Comparison of ENCODE assay signal across 30 cellular contexts in genomic region chr2:4354164-4354563, GRCh38.
"Had no signal": no experiment of that assay in that cellular context is flagged by ENCODE, and none has a peak within 500 bp of the region (broad histone marks: within the 10 kb centered on the region; RNA-seq: fewer than 3 reads in every experiment).

No MANE protein-coding gene starts in this region.

- H3K27me3 Mint-ChIP-seq: activated B cell treated with CpG ODN at 0.5 μM for 24 hours; activated CD8-positive, alpha-beta memory T cell treated with anti-CD3 and anti-CD28 coated beads, Interleukin-2, amount 10 ng/mL, durations not matched to agents 7 days and 5 days; activated naive CD4-positive, alpha-beta T cell treated with anti-CD3 and anti-CD28 coated beads, Interleukin-2, amount 50 U/mL, for 24 hours; activated naive CD8-positive, alpha-beta T cell treated with anti-CD3 and anti-CD28 coated beads for 36 hours; activated naive CD8-positive, alpha-beta T cell treated with anti-CD3 and anti-CD28 coated beads, Interleukin-2, amount 50 U/mL, for 24 hours; T-helper 17 cell had no signal

- ATAC-seq: activated CD4-positive, CD25-positive, alpha-beta regulatory T cell treated with anti-CD3 and anti-CD28 coated beads, Interleukin-2, amount 50 U/mL, for 24 hours; activated CD8-positive, alpha-beta memory T cell treated with anti-CD3 and anti-CD28 coated beads, Interleukin-2, amount 10 ng/mL, durations not matched to agents 7 days and 5 days; activated CD8-positive, alpha-beta T cell treated with anti-CD3 and anti-CD28 coated beads, Interleukin-2, amount 10 ng/mL, durations not matched to agents 7 days and 5 days; activated naive CD8-positive, alpha-beta T cell treated with anti-CD3 and anti-CD28 coated beads, Interleukin-2, amount 50 U/mL, for 24 hours; esophagus mucosa; foreskin keratinocyte; gastrocnemius medialis; T-helper 17 cell had no signal

- DNase-seq: activated B cell treated with CpG ODN at 0.5 μM for 24 hours; activated CD4-positive, alpha-beta T cell treated with anti-CD3 and anti-CD28 coated beads, Interleukin-2, amount 50 U/mL, for 1 hour; activated CD8-positive, alpha-beta memory T cell treated with anti-CD3 and anti-CD28 coated beads, Interleukin-2, amount 10 ng/mL, durations not matched to agents 7 days and 5 days; activated CD8-positive, alpha-beta memory T cell treated with anti-CD3 and anti-CD28 coated beads, Interleukin-2, amount 50 U/mL, for 4 hours; activated CD8-positive, alpha-beta T cell treated with anti-CD3 and anti-CD28 coated beads, Interleukin-2, amount 10 ng/mL, durations not matched to agents 7 days and 5 days; activated effector memory CD4-positive, alpha-beta T cell treated with anti-CD3 and anti-CD28 coated beads, Interleukin-2, amount 50 U/mL, for 16 hours; activated naive CD8-positive, alpha-beta T cell treated with anti-CD3 and anti-CD28 coated beads for 36 hours; activated naive CD8-positive, alpha-beta T cell treated with anti-CD3 and anti-CD28 coated beads, Interleukin-2, amount 50 U/mL, for 24 hours; activated T-cell treated with anti-CD3 and anti-CD28 coated beads, Interleukin-2, amount 50 U/mL, for 1 hour; activated T-cell treated with anti-CD3 and anti-CD28 coated beads, Interleukin-2, amount 50 U/mL, for 48 hours; aorta; cortex of kidney; effector CD8-positive, alpha-beta T cell; foreskin keratinocyte; gastrocnemius medialis; hippocampal formation; T-helper 17 cell; T1000 had no signal

- H3K4me1 Mint-ChIP-seq: activated B cell treated with CpG ODN at 0.5 μM for 24 hours; activated CD8-positive, alpha-beta memory T cell treated with anti-CD3 and anti-CD28 coated beads, Interleukin-2, amount 10 ng/mL, durations not matched to agents 7 days and 5 days; activated naive CD4-positive, alpha-beta T cell treated with anti-CD3 and anti-CD28 coated beads, Interleukin-2, amount 50 U/mL, for 24 hours; activated naive CD8-positive, alpha-beta T cell treated with anti-CD3 and anti-CD28 coated beads for 36 hours; activated naive CD8-positive, alpha-beta T cell treated with anti-CD3 and anti-CD28 coated beads, Interleukin-2, amount 50 U/mL, for 24 hours; T-helper 17 cell had no signal

- H3K36me3 Mint-ChIP-seq: activated CD8-positive, alpha-beta memory T cell treated with anti-CD3 and anti-CD28 coated beads, Interleukin-2, amount 10 ng/mL, durations not matched to agents 7 days and 5 days; activated naive CD4-positive, alpha-beta T cell treated with anti-CD3 and anti-CD28 coated beads, Interleukin-2, amount 50 U/mL, for 24 hours; activated naive CD8-positive, alpha-beta T cell treated with anti-CD3 and anti-CD28 coated beads for 36 hours; brain had no signal

- H3K9me3 Mint-ChIP-seq: activated B cell treated with CpG ODN at 0.5 μM for 24 hours had no signal

- H3K4me3 Mint-ChIP-seq: activated B cell treated with CpG ODN at 0.5 μM for 24 hours; activated CD8-positive, alpha-beta memory T cell treated with anti-CD3 and anti-CD28 coated beads, Interleukin-2, amount 10 ng/mL, durations not matched to agents 7 days and 5 days; activated CD8-positive, alpha-beta T cell treated with anti-CD3 and anti-CD28 coated beads, Interleukin-2, amount 10 ng/mL, durations not matched to agents 7 days and 5 days; activated naive CD4-positive, alpha-beta T cell treated with anti-CD3 and anti-CD28 coated beads for 36 hours; activated naive CD4-positive, alpha-beta T cell treated with anti-CD3 and anti-CD28 coated beads, Interleukin-2, amount 50 U/mL, for 24 hours; activated naive CD8-positive, alpha-beta T cell treated with anti-CD3 and anti-CD28 coated beads for 36 hours; activated naive CD8-positive, alpha-beta T cell treated with anti-CD3 and anti-CD28 coated beads, Interleukin-2, amount 50 U/mL, for 24 hours; activated T-helper 1 cell treated with anti-CD3 and anti-CD28 coated beads, Interleukin-12 subunit alpha, Interleukin-12 subunit beta, Interleukin-2, Interleukin-4 antibody, amounts not matched to agents 30 ng/mL and 10 ng/mL and 1 ng/mL, durations not matched to agents 14 hours and 24 hours and 36 hours; brain; T-helper 17 cell; T-helper 2 cell treated with Interferon-gamma antibody and Interleukin-4, amounts not matched to agents 5 μg/mL and 100 μg/mL, for 36 hours had no signal

- H3K27ac Mint-ChIP-seq: activated B cell treated with CpG ODN at 0.5 μM for 24 hours; activated CD8-positive, alpha-beta memory T cell treated with anti-CD3 and anti-CD28 coated beads, Interleukin-2, amount 10 ng/mL, durations not matched to agents 7 days and 5 days; activated CD8-positive, alpha-beta T cell treated with anti-CD3 and anti-CD28 coated beads, Interleukin-2, amount 10 ng/mL, durations not matched to agents 7 days and 5 days; activated naive CD4-positive, alpha-beta T cell treated with anti-CD3 and anti-CD28 coated beads for 36 hours; activated naive CD4-positive, alpha-beta T cell treated with anti-CD3 and anti-CD28 coated beads, Interleukin-2, amount 50 U/mL, for 24 hours; activated naive CD8-positive, alpha-beta T cell treated with anti-CD3 and anti-CD28 coated beads for 36 hours; activated naive CD8-positive, alpha-beta T cell treated with anti-CD3 and anti-CD28 coated beads, Interleukin-2, amount 50 U/mL, for 24 hours; activated T-helper 1 cell treated with anti-CD3 and anti-CD28 coated beads, Interleukin-12 subunit alpha, Interleukin-12 subunit beta, Interleukin-2, Interleukin-4 antibody, amounts not matched to agents 30 ng/mL and 10 ng/mL and 1 ng/mL, durations not matched to agents 14 hours and 24 hours and 36 hours; activated T-helper 2 cell treated with anti-CD3 and anti-CD28 coated beads, Interferon-gamma antibody, Interleukin-2, Interleukin-4, amounts not matched to agents 10 μg/mL and 5 μg/mL and 100 μg/mL, durations not matched to agents 14 hours and 24 hours and 36 hours; brain; T-helper 17 cell; T-helper 2 cell treated with Interferon-gamma antibody and Interleukin-4, amounts not matched to agents 5 μg/mL and 100 μg/mL, for 36 hours had no signal

- H3K27me3 ChIP-seq: adrenal gland, foreskin keratinocyte, gastrocnemius medialis had no signal

- H3K36me3 ChIP-seq: adrenal gland, gastrocnemius medialis, WERI-Rb-1 had no signal

- FAIRE-seq: colon, endometrium had no signal

- H3K4me3 ChIP-seq: adrenal gland, gastrocnemius medialis had no signal
